8 cellular contexts compared by ENCODE assay signal in genomic region chr3:169812124-169812843, GRCh38. TPM values are rescaled to one million over a fixed set of nuclear protein-coding genes. Genes with fewer than 3 reads are reported as not detected.
DNase-seq lines count a peak whose midpoint lies in the region; ATAC-seq, FAIRE-seq and TF ChIP-seq lines count a peak whose summit lies in the region.

No MANE protein-coding gene starts in this region.

- peak overlapping the region; percentile 69 for H3K4me3 ChIP-seq in CD8-positive, alpha-beta memory T cell (ENCODE audit: low read length)
- peak overlapping the region; percentile 27 to 70 (median 36) for H3K4me3 ChIP-seq in pancreas
- H3K4me3 ChIP-seq in tibial nerve: peak overlapping the region; percentile 44 to 88 (median 65)

- POLR2A ChIA-PET in CD8-positive, alpha-beta memory T cell (lab: Charles Lee): no interaction called here

- intact Hi-C loops in cardiac septum (cut with DNase I) (loop anchor here (5.0 kb wide), 1 partner anchor 40 kb away; the partner anchor contains the start of gene MYNN), pancreas (cut with DNase I) (no loop called here)

- peak; percentile 16 to 65 (median 48) for DNase-seq in CD8-positive, alpha-beta memory T cell
- DNase-seq in RKO (ENCODE audit: low spot score) (peak; percentile 50), cardiac septum (ENCODE audit: low spot score) (peak; percentile 85), pancreas (peak; percentile 48 to 86 (median 64)), tibial nerve (ENCODE audit: low spot score in 2 of 2) (peak; percentile 22 to 24)

- no peak for TF ChIP-seq CTCF in pancreas (IDR thresholded peaks at IDR 0.05)
- TF ChIP-seq CTCF in tibial nerve (IDR thresholded peaks at IDR 0.05): peak in 1 of 5 experiments; percentile 20

- H3K36me3 ChIP-seq in CD8-positive, alpha-beta memory T cell (ENCODE audit: insufficient read depth, low read length): no peaks in the 10 kb centered on the region
- H3K36me3 ChIP-seq in pancreas: no peaks in the 10 kb centered on the region
- H3K36me3 ChIP-seq in tibial nerve: no peaks in the 10 kb centered on the region

- H3K9me3 ChIP-seq in CD8-positive, alpha-beta memory T cell (ENCODE audit: low read length): peaks cover 6% of the 10 kb centered on the region
- H3K9me3 ChIP-seq in pancreas (no peaks in the 10 kb centered on the region), tibial nerve (peaks cover 0 to 11% (median 3%) of the 10 kb centered on the region in 4 donors)

- peak overlapping the region; percentile 79 to 91 (median 87) for H3K4me3 Mint-ChIP-seq in CD8-positive, alpha-beta memory T cell
- H3K4me3 Mint-ChIP-seq in activated naive CD4-positive, alpha-beta T cell treated with anti-CD3 and anti-CD28 coated beads, Interleukin-2, amount 50 U/mL, for 24 hours: peak overlapping the region; percentile 88

- H3K9me3 Mint-ChIP-seq in CD8-positive, alpha-beta memory T cell: peaks cover 8 to 15% (median 11%) of the 10 kb centered on the region in 5 donors
- H3K9me3 Mint-ChIP-seq in activated naive CD4-positive, alpha-beta T cell treated with anti-CD3 and anti-CD28 coated beads, Interleukin-2, amount 50 U/mL, for 24 hours: peaks cover 15% of the 10 kb centered on the region

- CTCF ChIA-PET in CD8-positive, alpha-beta memory T cell (lab: Charles Lee): interaction anchor here (0.9 to 1.4 kb wide), 4 partner anchors 10 to 43 kb away, joined by 3 to 5 read pairs (median 4); partner anchors contain the start of genes ACTRT3 and MYNN

- H3K27ac ChIP-seq in CD8-positive, alpha-beta memory T cell (ENCODE audit: low read depth, low read length): no peak overlapping the region
- peak overlapping the region in 2 of 4 donors; percentile 12 to 33 for H3K27ac ChIP-seq in pancreas
- peak overlapping the region in 3 of 4 donors; percentile 77 to 88 (median 80) for H3K27ac ChIP-seq in tibial nerve

- peaks cover 1% of the 10 kb centered on the region in 2 donors for H3K27me3 Mint-ChIP-seq in CD8-positive, alpha-beta memory T cell
- no peaks in the 10 kb centered on the region for H3K27me3 Mint-ChIP-seq in activated naive CD4-positive, alpha-beta T cell treated with anti-CD3 and anti-CD28 coated beads, Interleukin-2, amount 50 U/mL, for 24 hours

- no peaks in the 10 kb centered on the region for H3K27me3 ChIP-seq in CD8-positive, alpha-beta memory T cell (ENCODE audit: insufficient read depth, low read length, poor library complexity, severe bottlenecking)
- H3K27me3 ChIP-seq in pancreas: peaks cover 0 to 4% (median 0%) of the 10 kb centered on the region in 4 donors
- H3K27me3 ChIP-seq in tibial nerve: no peaks in the 10 kb centered on the region

- H3K36me3 Mint-ChIP-seq in CD8-positive, alpha-beta memory T cell: peaks cover 2 to 11% (median 2%) of the 10 kb centered on the region in 3 donors
- H3K36me3 Mint-ChIP-seq in activated naive CD4-positive, alpha-beta T cell treated with anti-CD3 and anti-CD28 coated beads, Interleukin-2, amount 50 U/mL, for 24 hours: peaks cover 2% of the 10 kb centered on the region

- ATAC-seq in GM19438 (IDR thresholded peaks at IDR 0.05; ENCODE audit: low read depth, unreplicated experiment) (peak; percentile 68), HG03558 (IDR thresholded peaks at IDR 0.05; ENCODE audit: extremely low read depth, unreplicated experiment) (peak; percentile 38), pancreas (peak; percentile 91 to 95 (median 92))

- H3K4me1 Mint-ChIP-seq in CD8-positive, alpha-beta memory T cell: peaks cover 19 to 29% (median 26%) of the 10 kb centered on the region in 3 donors
- peaks cover 28% of the 10 kb centered on the region for H3K4me1 Mint-ChIP-seq in activated naive CD4-positive, alpha-beta T cell treated with anti-CD3 and anti-CD28 coated beads, Interleukin-2, amount 50 U/mL, for 24 hours

- H3K4me1 ChIP-seq in CD8-positive, alpha-beta memory T cell (ENCODE audit: insufficient read depth, low read length): peaks cover 17% of the 10 kb centered on the region
- peaks cover 0 to 4% (median 0%) of the 10 kb centered on the region in 3 donors for H3K4me1 ChIP-seq in pancreas
- H3K4me1 ChIP-seq in tibial nerve: peaks cover 0 to 26% (median 2%) of the 10 kb centered on the region in 4 donors

- WGBS in pancreas, 2 donors: 3% methylated on average over 53 to 59 of the region's 59 CpGs
- 2 to 5% methylated on average over 32 to 49 of the region's 59 CpGs for WGBS in tibial nerve, 2 donors

- TF ChIP-seq POLR2A in tibial nerve (IDR thresholded peaks at IDR 0.05): no peak

- FAIRE-seq in pancreas (lab: Jason Lieb, UNC): no peak

- peak overlapping the region in 7 of 8 donors; percentile 30 to 93 (median 80) for H3K27ac Mint-ChIP-seq in CD8-positive, alpha-beta memory T cell
- H3K27ac Mint-ChIP-seq in activated naive CD4-positive, alpha-beta T cell treated with anti-CD3 and anti-CD28 coated beads, Interleukin-2, amount 50 U/mL, for 24 hours: peak overlapping the region; percentile 36

- peak in 1 of 2 donors; percentile 25 for TF ChIP-seq EP300 in tibial nerve (IDR thresholded peaks at IDR 0.05)

RNA-seq across cellular contexts. Expression of gene LRRIQ4, which starts 0.4 kb away (rescaled TPM):
- under 1 TPM; 0.15 to 0.20 TPM for total RNA-seq in CD8-positive, alpha-beta memory T cell
- not detected for polyA plus RNA-seq in CD8-positive, alpha-beta memory T cell
- not detected for total RNA-seq in cardiac septum
- not detected for total RNA-seq in pancreas
- not detected for polyA plus RNA-seq in pancreas
- total RNA-seq in tibial nerve: not detected

RNA-seq across cellular contexts. Expression of gene LRRC34, which starts 0.4 kb away (rescaled TPM):
- total RNA-seq in CD8-positive, alpha-beta memory T cell: 1 to 10 TPM; 2.4 to 2.5 TPM
- polyA plus RNA-seq in CD8-positive, alpha-beta memory T cell: 0.33 TPM
- 2.3 TPM for total RNA-seq in cardiac septum
- under 1 TPM; 0.14 to 0.81 (median 0.57) TPM for total RNA-seq in pancreas
- 1 to 10 TPM; 1.1 to 1.9 TPM for polyA plus RNA-seq in pancreas
- 10 to 100 TPM in 1 of 4 donors, 1 to 10 TPM in 3; 2.5 to 10.3 (median 4.6) TPM for total RNA-seq in tibial nerve

RNA-seq across cellular contexts. Expression of gene MYNN, which starts 39.1 kb away (rescaled TPM):
- total RNA-seq in CD8-positive, alpha-beta memory T cell: 10 to 100 TPM; 18.3 to 19.2 TPM
- 16.5 TPM for polyA plus RNA-seq in CD8-positive, alpha-beta memory T cell
- total RNA-seq in cardiac septum (11.6 TPM), pancreas (1 to 10 TPM; 5.0 to 9.1 (median 6.7) TPM), tibial nerve (10 to 100 TPM; 10.8 to 24.3 (median 16.8) TPM)
- polyA plus RNA-seq in pancreas: 1 to 10 TPM; 4.0 to 7.0 TPM

RNA-seq across cellular contexts. Expression of gene ACTRT3, which starts 42.9 kb away (rescaled TPM):
- total RNA-seq in CD8-positive, alpha-beta memory T cell: 1 to 10 TPM; 2.5 to 2.6 TPM
- polyA plus RNA-seq in CD8-positive, alpha-beta memory T cell: 0.20 TPM
- total RNA-seq in cardiac septum (0.57 TPM), pancreas (under 1 TPM; 0.14 to 0.75 (median 0.37) TPM), tibial nerve (1 to 10 TPM in 3 of 4 donors, under 1 TPM in 1; 0.78 to 3.9 (median 2.5) TPM)
- polyA plus RNA-seq in pancreas: under 1 TPM; 0.49 to 0.82 TPM

RNA-seq across cellular contexts. Expression of gene TERC, which starts 47.4 kb away (rescaled TPM):
- total RNA-seq in CD8-positive, alpha-beta memory T cell: 10 to 100 TPM; 13.7 to 15.5 TPM
- polyA plus RNA-seq in CD8-positive, alpha-beta memory T cell: 0.72 TPM
- total RNA-seq in cardiac septum (0.86 TPM), pancreas (10 to 100 TPM in 2 of 6 donors, 1 to 10 TPM in 3, not detected in 1; 1.0 to 11.1 (median 2.7) TPM), tibial nerve (100 to 1,000 TPM; 110 to 241 (median 179) TPM)
- polyA plus RNA-seq in pancreas: not detected

Comparison
In these comparisons a context has a peak if more than half of its experiments do, and no peak if none do; other contexts are left out.
1. DNase-seq: peak in every context shown above with its lines; median percentile 85 in cardiac septum; 64 in pancreas; 50 in RKO; 48 in CD8-positive, alpha-beta memory T cell; 23 in tibial nerve.
2. ATAC-seq: peak in every context shown above with its lines; median percentile 92 in pancreas; 68 in GM19438; 38 in HG03558.